ENCODE assay signal across 27 cellular contexts in the genomic region with DNA sequence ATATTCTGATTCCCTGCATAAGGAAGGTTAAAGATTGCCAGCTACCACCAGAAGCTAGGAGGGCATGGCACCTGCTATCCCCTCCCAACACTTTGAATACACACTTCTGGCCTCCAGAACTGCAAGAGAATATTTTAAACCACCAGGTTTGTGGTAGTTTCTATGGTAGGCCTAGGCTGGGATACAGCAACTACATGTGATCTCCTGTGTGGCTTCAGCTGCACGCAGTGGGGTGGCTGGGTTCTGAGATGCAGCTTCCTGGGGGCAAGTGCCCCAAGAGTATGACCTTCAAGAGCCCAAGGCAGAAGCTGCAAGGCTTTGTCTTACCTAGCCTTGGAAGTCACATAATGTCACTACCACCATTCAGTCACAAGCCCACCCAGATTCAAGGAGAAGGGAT.
"Had no signal": no experiment of that assay in that cellular context is flagged by ENCODE, and none has a peak within 500 bp of the region (broad histone marks: within the 10 kb centered on the region; RNA-seq: fewer than 3 reads in every experiment).

No MANE protein-coding gene starts in this region.

- H3K27ac ChIP-seq: stomach, suprapubic skin, testis, thoracic aorta, thyroid gland, tibial artery, tibial nerve, transverse colon, upper lobe of left lung, upper lobe of right lung, uterus, vagina had no signal

- H3K4me3 ChIP-seq: stomach, suprapubic skin, testis, thoracic aorta, thyroid gland, tibial artery, tibial nerve, transverse colon, upper lobe of left lung, upper lobe of right lung, uterus, vagina had no signal

- H3K27me3 ChIP-seq: stomach, suprapubic skin, testis, thyroid gland, tibial artery, tibial nerve, transverse colon, upper lobe of left lung, upper lobe of right lung, uterus, vagina had no signal

- ATAC-seq: stimulated activated memory B cell treated with anti-CD40 and anti-IgM and Interleukin-4, amounts not matched to agents 10 μg/mL and 1 μg/mL and 100 μg/mL, for 72 hours; stimulated activated naive B cell treated with anti-CD40 and anti-IgM and Interleukin-4, amounts not matched to agents 10 μg/mL and 1 μg/mL and 100 μg/mL, for 72 hours; stimulated activated naive CD8-positive, alpha-beta T cell treated with anti-CD3 and anti-CD28 coated beads, Interleukin-15, amount 100 ng/mL, for 72 hours; stimulated activated naive CD8-positive, alpha-beta T cell treated with anti-CD3 and anti-CD28 coated beads, Interleukin-15, Interleukin-2, amounts not matched to agents 100 U/mL and 50 U/mL, for 24 hours; upper lobe of right lung had no signal

- H3K36me3 Mint-ChIP-seq: stimulated activated memory B cell treated with anti-CD40 and anti-IgM and Interleukin-4, amounts not matched to agents 10 μg/mL and 1 μg/mL and 100 μg/mL, for 72 hours; stimulated activated naive B cell treated with anti-CD40 and anti-IgM and Interleukin-4, amounts not matched to agents 10 μg/mL and 1 μg/mL and 100 μg/mL, for 72 hours; type B pancreatic cell had no signal

- H3K9me3 Mint-ChIP-seq: stimulated activated memory B cell treated with anti-CD40 and anti-IgM and Interleukin-4, amounts not matched to agents 10 μg/mL and 1 μg/mL and 100 μg/mL, for 72 hours; stimulated activated naive B cell treated with anti-CD40 and anti-IgM and Interleukin-4, amounts not matched to agents 10 μg/mL and 1 μg/mL and 100 μg/mL, for 72 hours; stimulated activated naive CD8-positive, alpha-beta T cell treated with anti-CD3 and anti-CD28 coated beads, Interleukin-15, amount 100 ng/mL, for 72 hours; type B pancreatic cell had no signal

- H3K9me3 ChIP-seq: stomach, testis, thyroid gland, tibial artery, transverse colon, upper lobe of left lung, upper lobe of right lung, uterus, vagina had no signal

- H3K36me3 ChIP-seq: stomach, suprapubic skin, thoracic aorta, thyroid gland, tibial artery, tibial nerve, transverse colon, upper lobe of left lung, upper lobe of right lung, uterus, vagina had no signal

- H3K4me3 Mint-ChIP-seq: stimulated activated memory B cell treated with anti-CD40 and anti-IgM and Interleukin-4, amounts not matched to agents 10 μg/mL and 1 μg/mL and 100 μg/mL, for 72 hours; stimulated activated naive B cell treated with anti-CD40 and anti-IgM and Interleukin-4, amounts not matched to agents 10 μg/mL and 1 μg/mL and 100 μg/mL, for 72 hours; stimulated activated naive CD8-positive, alpha-beta T cell treated with anti-CD3 and anti-CD28 coated beads, Interleukin-15, amount 100 ng/mL, for 72 hours; stimulated activated naive CD8-positive, alpha-beta T cell treated with anti-CD3 and anti-CD28 coated beads, Interleukin-15, Interleukin-2, amounts not matched to agents 100 ng/mL and 50 ng/mL, for 24 hours; type B pancreatic cell had no signal

- DNase-seq: stimulated activated CD4-positive, alpha-beta T cell treated with anti-CD3 and anti-CD28 coated beads, Interleukin-2, amount 100 ng/mL, for 48 hours; stimulated activated CD4-positive, alpha-beta T cell treated with anti-CD3 and anti-CD28 coated beads, Interleukin-4, amount 100 ng/mL, for 1 hour; stimulated activated CD4-positive, alpha-beta T cell treated with anti-CD3 and anti-CD28 coated beads, Interleukin-4, amount 100 ng/mL, for 24 hours; stimulated activated CD4-positive, alpha-beta T cell treated with anti-CD3 and anti-CD28 coated beads, Interleukin-4, amount 100 ng/mL, for 4 hours; stimulated activated CD8-positive, alpha-beta memory T cell treated with anti-CD3 and anti-CD28 coated beads, Interleukin-4, amount 100 ng/mL, for 48 hours; stimulated activated naive B cell treated with anti-CD40 and anti-IgM and Interleukin-4, amounts not matched to agents 10 μg/mL and 1 μg/mL and 100 μg/mL, for 72 hours; stimulated activated naive CD4-positive, alpha-beta T cell; stimulated activated naive CD4-positive, alpha-beta T cell treated with Interleukin-2 at 50 U/mL for 16 hours; stimulated activated naive CD8-positive, alpha-beta T cell treated with anti-CD3 and anti-CD28 coated beads, Interleukin-15, amount 100 ng/mL, for 72 hours; stimulated activated naive CD8-positive, alpha-beta T cell treated with anti-CD3 and anti-CD28 coated beads, Interleukin-15, Interleukin-2, amounts not matched to agents 100 U/mL and 50 U/mL, for 24 hours; stomach; substantia nigra; testis; thyroid gland; tibial artery; transverse colon; trophoblast cell; upper lobe of left lung; upper lobe of right lung; uterus had no signal

- H3K4me1 ChIP-seq: suprapubic skin, testis, thyroid gland, tibial artery, tibial nerve, transverse colon, upper lobe of left lung, upper lobe of right lung, uterus, vagina had no signal

- H3K27ac Mint-ChIP-seq: stimulated activated memory B cell treated with anti-CD40 and anti-IgM and Interleukin-4, amounts not matched to agents 10 μg/mL and 1 μg/mL and 100 μg/mL, for 72 hours; stimulated activated naive B cell treated with anti-CD40 and anti-IgM and Interleukin-4, amounts not matched to agents 10 μg/mL and 1 μg/mL and 100 μg/mL, for 72 hours; stimulated activated naive CD8-positive, alpha-beta T cell treated with anti-CD3 and anti-CD28 coated beads, Interleukin-15, amount 100 ng/mL, for 72 hours; stimulated activated naive CD8-positive, alpha-beta T cell treated with anti-CD3 and anti-CD28 coated beads, Interleukin-15, Interleukin-2, amounts not matched to agents 100 ng/mL and 50 ng/mL, for 24 hours; type B pancreatic cell had no signal

- H3K4me1 Mint-ChIP-seq: stimulated activated memory B cell treated with anti-CD40 and anti-IgM and Interleukin-4, amounts not matched to agents 10 μg/mL and 1 μg/mL and 100 μg/mL, for 72 hours; stimulated activated naive B cell treated with anti-CD40 and anti-IgM and Interleukin-4, amounts not matched to agents 10 μg/mL and 1 μg/mL and 100 μg/mL, for 72 hours had no signal
